Comparison of ENCODE assay signal across 11 cellular contexts in genomic region chr7:5696346-5697100, GRCh38.
DNase-seq lines count a peak whose midpoint lies in the region; ATAC-seq and TF ChIP-seq lines count a peak whose summit lies in the region.
"Had no signal": no experiment of that assay in that cellular context is flagged by ENCODE, and none has a peak within 500 bp of the region (broad histone marks: within the 10 kb centered on the region; RNA-seq: fewer than 3 reads in every experiment).

No MANE protein-coding gene starts in this region.

- H3K4me1 Mint-ChIP-seq in activated CD4-positive, alpha-beta T cell treated with anti-CD3 and anti-CD28 coated beads for 36 hours = peaks cover 99% of the 10 kb centered on the region
- peaks cover 71% of the 10 kb centered on the region for H3K4me1 Mint-ChIP-seq in mesothelial cell of epicardium

- POLR2A ChIA-PET in activated CD4-positive, alpha-beta T cell treated with anti-CD3 and anti-CD28 coated beads for 36 hours (lab: Charles Lee) = no interaction called here

- no peak overlapping the region for H3K4me3 Mint-ChIP-seq in activated CD4-positive, alpha-beta T cell treated with anti-CD3 and anti-CD28 coated beads for 36 hours
- no peak overlapping the region for H3K4me3 Mint-ChIP-seq in mesothelial cell of epicardium
- H3K4me3 Mint-ChIP-seq: WTC11 had no signal

- TF ChIP-seq POLR2A in GM18505 (IDR thresholded peaks at IDR 0.05; ENCODE audit: borderline replicate concordance, extremely low read depth, insufficient read depth, insufficient read length) = no peak

- no peaks in the 10 kb centered on the region for H3K9me3 ChIP-seq in ascending aorta

- intact Hi-C loops in activated CD4-positive, alpha-beta T cell treated with anti-CD3 and anti-CD28 coated beads for 36 hours (cut with DNase I, micrococcal nuclease) = loop anchor here (5.0 to 10.0 kb wide), 2 partner anchors 126 to 302 kb away; no protein-coding TSS in a partner anchor
- intact Hi-C loops in ascending aorta (cut with DNase I) = loop anchor here (5.0 kb wide), 1 partner anchor 59 kb away; no protein-coding TSS in a partner anchor

- peaks cover 32 to 50% of the 10 kb centered on the region in 2 donors for H3K4me1 ChIP-seq in ascending aorta

- TF ChIP-seq CTCF in ascending aorta (IDR thresholded peaks at IDR 0.05) (no peak), mesothelial cell of epicardium (IDR thresholded peaks at IDR 0.05; ENCODE audit: unreplicated experiment) (no peak)

- CTCF ChIA-PET in activated CD4-positive, alpha-beta T cell treated with anti-CD3 and anti-CD28 coated beads for 36 hours (lab: Charles Lee) = interaction anchor here (1.2 to 12.4 kb wide), 3 partner anchors 5 to 202 kb away, joined by 4 to 127 read pairs (median 4); no protein-coding TSS in a partner anchor

- H3K27me3 ChIP-seq in ascending aorta = no peaks in the 10 kb centered on the region

- ATAC-seq in activated CD4-positive, alpha-beta T cell treated with anti-CD3 and anti-CD28 coated beads for 36 hours = no peak
- ATAC-seq in GM18505 (IDR thresholded peaks at IDR 0.05; ENCODE audit: unreplicated experiment) = no peak
- no peak for ATAC-seq in GM18520 (IDR thresholded peaks at IDR 0.05; ENCODE audit: unreplicated experiment)
- ATAC-seq: WTC11 had no signal

- H3K27ac ChIP-seq in ascending aorta (peak overlapping the region; percentile 94), temporal lobe (ENCODE audit: low read depth, low read length) (peak overlapping the region; percentile 91)

- no peaks in the 10 kb centered on the region for H3K9me3 Mint-ChIP-seq in activated CD4-positive, alpha-beta T cell treated with anti-CD3 and anti-CD28 coated beads for 36 hours (ENCODE audit: low read depth)
- no peaks in the 10 kb centered on the region for H3K9me3 Mint-ChIP-seq in mesothelial cell of epicardium
- H3K9me3 Mint-ChIP-seq: WTC11 had no signal

- H3K27me3 Mint-ChIP-seq in activated CD4-positive, alpha-beta T cell treated with anti-CD3 and anti-CD28 coated beads for 36 hours = no peaks in the 10 kb centered on the region
- H3K27me3 Mint-ChIP-seq in mesothelial cell of epicardium (ENCODE audit: low read depth) = no peaks in the 10 kb centered on the region

- H3K36me3 Mint-ChIP-seq in activated CD4-positive, alpha-beta T cell treated with anti-CD3 and anti-CD28 coated beads for 36 hours (ENCODE audit: low read depth) = peaks cover 28% of the 10 kb centered on the region
- H3K36me3 Mint-ChIP-seq in mesothelial cell of epicardium = peaks cover 3% of the 10 kb centered on the region

- peaks cover 2 to 4% of the 10 kb centered on the region in 2 donors for H3K36me3 ChIP-seq in ascending aorta

- no peak overlapping the region for H3K4me3 ChIP-seq in ascending aorta

- H3K27ac Mint-ChIP-seq in activated CD4-positive, alpha-beta T cell treated with anti-CD3 and anti-CD28 coated beads for 36 hours = peak overlapping the region; percentile 96
- H3K27ac Mint-ChIP-seq in mesothelial cell of epicardium = peak overlapping the region; percentile 57

- no peak for DNase-seq in activated CD4-positive, alpha-beta T cell treated with anti-CD3 and anti-CD28 coated beads for 36 hours
- no peak for DNase-seq in activated CD4-positive, alpha-beta T cell treated with anti-CD3 and anti-CD28 coated beads, Interleukin-2, amount 50 U/mL, for 4 hours
- DNase-seq in ascending aorta (ENCODE audit: low spot score in 2 of 2) = no peak
- no peak for DNase-seq in mesothelial cell of epicardium (ENCODE audit: low spot score in 2 of 2, unreplicated experiment in 2 of 2)
- no peak for DNase-seq in DMS 273 treated with DMSO at 0.1 percent for 48 hours (lab: John Stamatoyannopoulos, UW)
- DNase-seq: central memory CD4-positive, alpha-beta T cell; NCI-H526 had no signal
